ENCODE assay signal across 14 cellular contexts in the genomic region with DNA sequence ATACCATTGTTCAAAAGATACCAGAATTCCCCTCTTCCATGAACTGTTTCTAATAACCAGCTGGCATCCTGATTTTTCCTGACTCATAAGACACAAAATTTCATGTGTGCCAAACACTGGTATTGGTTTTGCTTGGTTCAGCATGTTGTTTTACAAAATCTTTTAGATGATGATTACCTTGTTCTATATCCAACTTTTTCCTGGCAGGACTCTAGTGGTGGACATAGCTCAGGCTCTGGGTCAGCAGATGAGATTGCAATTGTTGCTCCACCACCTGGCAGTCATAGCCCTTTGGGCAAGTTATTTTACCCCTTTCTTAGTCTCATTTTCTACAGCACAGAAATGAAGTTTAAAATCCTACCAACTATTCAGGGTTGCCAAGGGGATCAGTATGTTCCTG. TPM values are rescaled to one million over a fixed set of nuclear protein-coding genes. Genes with fewer than 3 reads are reported as not detected.
DNase-seq lines count a peak whose midpoint lies in the region; ATAC-seq and TF ChIP-seq lines count a peak whose summit lies in the region.
"Had no signal": no experiment of that assay in that cellular context is flagged by ENCODE, and none has a peak within 500 bp of the region (broad histone marks: within the 10 kb centered on the region; RNA-seq: fewer than 3 reads in every experiment).

No MANE protein-coding gene starts in this region.

- H3K27me3 Mint-ChIP-seq in activated naive CD8-positive, alpha-beta T cell treated with anti-CD3 and anti-CD28 coated beads, Interleukin-2, amount 10 ng/mL, durations not matched to agents 7 days and 5 days: no peaks in the 10 kb centered on the region
- no peaks in the 10 kb centered on the region for H3K27me3 Mint-ChIP-seq in activated naive CD8-positive, alpha-beta T cell treated with anti-CD3 and anti-CD28 coated beads, Interleukin-2, amount 50 U/mL, for 24 hours
- H3K27me3 Mint-ChIP-seq in activated CD8-positive, alpha-beta T cell treated with anti-CD3 and anti-CD28 coated beads for 36 hours: no peaks in the 10 kb centered on the region

- no peak for DNase-seq in activated naive CD8-positive, alpha-beta T cell treated with anti-CD3 and anti-CD28 coated beads, Interleukin-2, amount 10 ng/mL, durations not matched to agents 7 days and 5 days
- DNase-seq in activated naive CD8-positive, alpha-beta T cell treated with anti-CD3 and anti-CD28 coated beads, Interleukin-2, amount 50 U/mL, for 24 hours: no peak
- DNase-seq in activated CD8-positive, alpha-beta T cell treated with anti-CD3 and anti-CD28 coated beads for 36 hours: no peak
- peak; percentile 34 for DNase-seq in iris pigment epithelial cell (ENCODE audit: low read depth)
- DNase-seq in thoracic aorta (ENCODE audit: low spot score): no peak
- DNase-seq in A673 (ENCODE audit: low spot score): no peak
- DNase-seq in NCI-H1105 treated with DMSO at 0.1 percent for 48 hours (lab: John Stamatoyannopoulos, UW): no peak
- DNase-seq: activated CD8-positive, alpha-beta memory T cell treated with anti-CD3 and anti-CD28 coated beads, Interleukin-2, amount 50 U/mL, for 48 hours; caudate nucleus; NCI-H226; T-helper 9 cell had no signal

- H3K4me1 ChIP-seq in thoracic aorta (ENCODE audit: control insufficient read depth in 1 of 2, low read depth in 2 of 2): peaks cover 59 to 74% of the 10 kb centered on the region in 2 donors
- peaks cover 33% of the 10 kb centered on the region for H3K4me1 ChIP-seq in A673 (ENCODE audit: insufficient read depth, low read length, poor library complexity, severe bottlenecking)

- POLR2A ChIA-PET in activated naive CD8-positive, alpha-beta T cell treated with anti-CD3 and anti-CD28 coated beads, Interleukin-2, amount 10 ng/mL, durations not matched to agents 7 days and 5 days (lab: Charles Lee): interaction anchor here (2.4 kb wide), 1 partner anchor 23 kb away, joined by 7 read pairs; no protein-coding TSS in a partner anchor
- POLR2A ChIA-PET in activated CD8-positive, alpha-beta T cell treated with anti-CD3 and anti-CD28 coated beads for 36 hours (lab: Charles Lee): interaction anchor here (1.0 to 1.2 kb wide), 4 partner anchors 10 to 51 kb away, joined by 4 to 5 read pairs (median 4); a partner anchor contains a TSS
- POLR2A ChIA-PET in A673 (lab: Charles Lee; ENCODE audit: low non-redundant PET): interaction anchor here (0.7 kb wide), 1 partner anchor 750 kb away, joined by 4 read pairs; no protein-coding TSS in a partner anchor

- TF ChIP-seq CTCF in activated CD8-positive, alpha-beta T cell treated with anti-CD3 and anti-CD28 coated beads for 36 hours (IDR thresholded peaks at IDR 0.05): no peak
- TF ChIP-seq CTCF in thoracic aorta (IDR thresholded peaks at IDR 0.05): no peak
- TF ChIP-seq CTCF in A673 (conservative IDR thresholded peaks at IDR 0.05; ENCODE audit: low read depth, low read length): no peak

- H3K4me3 Mint-ChIP-seq in activated naive CD8-positive, alpha-beta T cell treated with anti-CD3 and anti-CD28 coated beads, Interleukin-2, amount 10 ng/mL, durations not matched to agents 7 days and 5 days: peak overlapping the region; percentile 31
- H3K4me3 Mint-ChIP-seq in activated naive CD8-positive, alpha-beta T cell treated with anti-CD3 and anti-CD28 coated beads, Interleukin-2, amount 50 U/mL, for 24 hours: no peak overlapping the region
- H3K4me3 Mint-ChIP-seq in activated CD8-positive, alpha-beta T cell treated with anti-CD3 and anti-CD28 coated beads for 36 hours: no peak overlapping the region

- H3K36me3 ChIP-seq in thoracic aorta (peaks cover 38% of the 10 kb centered on the region), A673 (ENCODE audit: insufficient read depth, low read length, poor library complexity, severe bottlenecking) (peaks cover 66% of the 10 kb centered on the region)

- no peaks in the 10 kb centered on the region for H3K9me3 ChIP-seq in thoracic aorta
- no peaks in the 10 kb centered on the region for H3K9me3 ChIP-seq in A673 (ENCODE audit: low read depth, low read length, poor library complexity, severe bottlenecking)

- H3K27ac ChIP-seq in thoracic aorta (peak overlapping the region; percentile 7 to 35), A673 (ENCODE audit: low read depth, low read length, poor library complexity, severe bottlenecking) (no peak overlapping the region)

- BruUV-seq in A673 (replicated peaks; lab: Mats Ljungman, UMichigan): no TSS peak

- no peak for ATAC-seq in activated naive CD8-positive, alpha-beta T cell treated with anti-CD3 and anti-CD28 coated beads, Interleukin-2, amount 10 ng/mL, durations not matched to agents 7 days and 5 days (ENCODE audit: low read depth)
- no peak for ATAC-seq in activated naive CD8-positive, alpha-beta T cell treated with anti-CD3 and anti-CD28 coated beads, Interleukin-2, amount 50 U/mL, for 24 hours
- ATAC-seq in activated CD8-positive, alpha-beta T cell treated with anti-CD3 and anti-CD28 coated beads for 36 hours: no peak
- ATAC-seq in thoracic aorta (ENCODE audit: insufficient number of reproducible peaks, low FRiP score, low read depth) (no peak), GM18858 (IDR thresholded peaks at IDR 0.05; ENCODE audit: unreplicated experiment) (no peak)

- CTCF ChIA-PET in activated CD8-positive, alpha-beta T cell treated with anti-CD3 and anti-CD28 coated beads for 36 hours (lab: Charles Lee): interaction anchor here (0.6 to 2.2 kb wide), 10 partner anchors 13 to 251 kb away, joined by 3 to 11 read pairs (median 4); a partner anchor contains a TSS
- CTCF ChIA-PET in A673 (lab: Charles Lee): no interaction called here

- H3K4me1 Mint-ChIP-seq in activated naive CD8-positive, alpha-beta T cell treated with anti-CD3 and anti-CD28 coated beads, Interleukin-2, amount 10 ng/mL, durations not matched to agents 7 days and 5 days: peaks cover 43% of the 10 kb centered on the region
- H3K4me1 Mint-ChIP-seq in activated naive CD8-positive, alpha-beta T cell treated with anti-CD3 and anti-CD28 coated beads, Interleukin-2, amount 50 U/mL, for 24 hours: peaks cover 69% of the 10 kb centered on the region
- peaks cover 61% of the 10 kb centered on the region for H3K4me1 Mint-ChIP-seq in activated CD8-positive, alpha-beta T cell treated with anti-CD3 and anti-CD28 coated beads for 36 hours (ENCODE audit: low read depth)

- H3K36me3 Mint-ChIP-seq in activated naive CD8-positive, alpha-beta T cell treated with anti-CD3 and anti-CD28 coated beads, Interleukin-2, amount 10 ng/mL, durations not matched to agents 7 days and 5 days: peaks cover 62% of the 10 kb centered on the region
- peaks cover 76% of the 10 kb centered on the region for H3K36me3 Mint-ChIP-seq in activated naive CD8-positive, alpha-beta T cell treated with anti-CD3 and anti-CD28 coated beads, Interleukin-2, amount 50 U/mL, for 24 hours (ENCODE audit: low read depth)
- H3K36me3 Mint-ChIP-seq in activated CD8-positive, alpha-beta T cell treated with anti-CD3 and anti-CD28 coated beads for 36 hours (ENCODE audit: low read depth): peaks cover 75% of the 10 kb centered on the region

- no peaks in the 10 kb centered on the region for H3K9me3 Mint-ChIP-seq in activated naive CD8-positive, alpha-beta T cell treated with anti-CD3 and anti-CD28 coated beads, Interleukin-2, amount 10 ng/mL, durations not matched to agents 7 days and 5 days
- H3K9me3 Mint-ChIP-seq in activated naive CD8-positive, alpha-beta T cell treated with anti-CD3 and anti-CD28 coated beads, Interleukin-2, amount 50 U/mL, for 24 hours: no peaks in the 10 kb centered on the region
- no peaks in the 10 kb centered on the region for H3K9me3 Mint-ChIP-seq in activated CD8-positive, alpha-beta T cell treated with anti-CD3 and anti-CD28 coated beads for 36 hours

- intact Hi-C loops in activated CD8-positive, alpha-beta T cell treated with anti-CD3 and anti-CD28 coated beads for 36 hours (cut with micrococcal nuclease): no loop called here
- intact Hi-C loops in A673 (cut with micrococcal nuclease; ENCODE audit: unreplicated experiment): no loop called here

- H3K27ac Mint-ChIP-seq in activated naive CD8-positive, alpha-beta T cell treated with anti-CD3 and anti-CD28 coated beads, Interleukin-2, amount 10 ng/mL, durations not matched to agents 7 days and 5 days: peak overlapping the region; percentile 56
- no peak overlapping the region for H3K27ac Mint-ChIP-seq in activated naive CD8-positive, alpha-beta T cell treated with anti-CD3 and anti-CD28 coated beads, Interleukin-2, amount 50 U/mL, for 24 hours
- peak overlapping the region; percentile 36 for H3K27ac Mint-ChIP-seq in activated CD8-positive, alpha-beta T cell treated with anti-CD3 and anti-CD28 coated beads for 36 hours

- H3K27me3 ChIP-seq in thoracic aorta (replicated peaks; ENCODE audit: insufficient read depth): no peaks in the 10 kb centered on the region
- H3K27me3 ChIP-seq in A673 (replicated peaks; ENCODE audit: insufficient read depth, low read depth, low read length, poor library complexity): no peaks in the 10 kb centered on the region

- H3K4me3 ChIP-seq in thoracic aorta (peak overlapping the region; percentile 32), A673 (ENCODE audit: low read depth, low read length, poor library complexity, severe bottlenecking) (no peak overlapping the region)

RNA-seq across cellular contexts. Expression of a gene that starts 6.2 kb away (rescaled TPM):
- 10 to 100 TPM; 29.1 TPM for total RNA-seq in activated naive CD8-positive, alpha-beta T cell treated with anti-CD3 and anti-CD28 coated beads, Interleukin-2, amount 10 ng/mL, durations not matched to agents 7 days and 5 days
- 1 to 10 TPM; 8.0 to 8.3 TPM for total RNA-seq in activated CD8-positive, alpha-beta T cell treated with anti-CD3 and anti-CD28 coated beads for 36 hours
- total RNA-seq in thoracic aorta: 10 to 100 TPM; 19.5 to 25.1 TPM
- 8.9 and 9.7 TPM in 2 replicates for total RNA-seq in A673 (2021)

RNA-seq across cellular contexts. Expression of a gene that starts 38.3 kb away (rescaled TPM):
- total RNA-seq in activated naive CD8-positive, alpha-beta T cell treated with anti-CD3 and anti-CD28 coated beads, Interleukin-2, amount 10 ng/mL, durations not matched to agents 7 days and 5 days: not detected
- total RNA-seq in activated CD8-positive, alpha-beta T cell treated with anti-CD3 and anti-CD28 coated beads for 36 hours: not detected
- total RNA-seq in thoracic aorta: not detected
- not detected in 2 replicates for total RNA-seq in A673 (2021)
- total RNA-seq: fibroblast of villous mesenchyme, kidney epithelial cell had no signal
